In the genomic region with DNA sequence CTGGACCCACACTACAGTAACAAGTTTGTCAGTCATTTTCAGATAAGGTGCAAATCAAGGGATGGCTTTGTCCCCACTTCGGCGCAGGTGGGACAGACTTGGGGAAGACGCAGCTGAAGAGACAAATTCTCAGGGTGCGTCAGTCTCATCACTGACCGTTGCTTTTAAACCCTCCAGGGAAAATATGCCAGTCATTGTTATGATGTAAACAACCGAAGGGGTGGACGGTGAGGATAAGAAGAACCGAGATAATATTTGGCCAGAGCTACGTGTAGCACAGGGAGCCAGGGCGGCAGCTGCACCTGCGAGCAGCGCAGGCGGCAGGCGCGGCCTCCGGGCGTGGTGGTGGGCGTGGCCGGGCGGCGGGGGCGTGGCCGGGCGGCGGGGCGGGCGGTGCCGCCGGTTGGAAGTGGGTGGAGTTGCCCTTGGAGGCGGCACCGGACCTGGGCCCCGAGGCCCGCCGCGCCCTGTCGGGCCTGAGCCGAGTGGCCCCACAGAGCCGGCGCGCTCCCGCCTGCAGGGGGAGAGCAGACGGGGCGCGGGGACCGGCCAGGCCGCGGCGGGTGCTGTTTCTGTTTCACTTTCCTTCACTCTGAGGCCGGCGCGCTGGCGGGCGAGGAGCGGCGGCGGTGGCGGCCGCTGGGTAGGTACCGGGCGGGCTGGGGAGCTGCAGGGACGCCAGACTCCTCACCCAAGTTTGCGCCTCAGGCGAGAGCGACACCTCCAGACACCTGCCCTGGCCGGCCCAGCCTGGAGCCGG, we compare ENCODE assay signal across 8 cellular contexts. TPM values are rescaled to one million over a fixed set of nuclear protein-coding genes. Genes with fewer than 3 reads are reported as not detected.
A peak's percentile ranks its signal among the peaks of the same experiment; 100 is the strongest.
DNase-seq lines count a peak whose midpoint lies in the region; ATAC-seq, FAIRE-seq and TF ChIP-seq lines count a peak whose summit lies in the region.

A gene (plus strand): TSS at position 470 of the 760 bp plus-strand sequence. CDS start 2,209 bp downstream, outside the sequence.

- no peak for TF ChIP-seq CTCF in OCI-LY7 (conservative IDR thresholded peaks at IDR 0.05; ENCODE audit: low read length)

- peaks cover 22% of the 10 kb centered on the region; the same call in 1 of the 2 replicates for H3K79me2 ChIP-seq in OCI-LY7 (ENCODE audit: insufficient read depth, low read depth, low read length)

- intact Hi-C loops in OCI-LY7 (cut with micrococcal nuclease; ENCODE audit: unreplicated experiment) = loop anchor here (1.0 to 2.0 kb wide), 2 partner anchors 30 to 57 kb away; no protein-coding TSS in a partner anchor

- H3K4me3 ChIP-seq in OCI-LY7 (ENCODE audit: low read depth, low read length, poor library complexity, severe bottlenecking) (peak within 1 kb of the TSS; percentile 82), mucosa of rectum (ENCODE audit: low read length in 2 of 2) (peak within 1 kb of the TSS; percentile 85 to 94)

- peak; percentile 97 for ATAC-seq in GM21381 (IDR thresholded peaks at IDR 0.05; ENCODE audit: unreplicated experiment)

- peaks cover 34% of the 10 kb centered on the region for H3K4me1 ChIP-seq in OCI-LY7 (ENCODE audit: insufficient read depth, low read length, poor library complexity, severe bottlenecking)
- H3K4me1 ChIP-seq in mucosa of rectum (ENCODE audit: control insufficient read depth in 2 of 2, insufficient read depth in 2 of 2, low read length in 2 of 2) = peaks cover 12 to 20% of the 10 kb centered on the region in 2 donors

- H2AFZ ChIP-seq in OCI-LY7 (ENCODE audit: low read length) = peak within 1 kb of the TSS; percentile 84

- CTCF ChIA-PET in OCI-LY7 (lab: Charles Lee; ENCODE audit: unreplicated experiment) = interaction anchor here (0.5 to 0.9 kb wide), 3 partner anchors 8 to 57 kb away, joined by 3 to 8 read pairs (median 3); no protein-coding TSS in a partner anchor

- H4K20me1 ChIP-seq in OCI-LY7 (ENCODE audit: insufficient read depth, low read length) = peaks cover 10% of the 10 kb centered on the region; the same call in 1 of the 2 replicates

- peak within 1 kb of the TSS; percentile 91 for H3K4me2 ChIP-seq in OCI-LY7 (ENCODE audit: low read length)

- H3K36me3 ChIP-seq in OCI-LY7 (ENCODE audit: insufficient read depth, low read length) (peaks cover 16% of the 10 kb centered on the region), mucosa of rectum (ENCODE audit: control insufficient read depth in 2 of 2, insufficient read depth in 2 of 2, low read length in 2 of 2) (no peaks in the 10 kb centered on the region)

- no TSS peak for BruUV-seq in OCI-LY7 (replicated peaks; lab: Mats Ljungman, UMichigan)

- H3K9me2 ChIP-seq in OCI-LY7 (ENCODE audit: insufficient read depth, low read length) = no peaks in the 10 kb centered on the region

- no peaks in the 10 kb centered on the region for H3K27me3 ChIP-seq in mucosa of rectum (ENCODE audit: control insufficient read depth in 2 of 2, insufficient read depth in 2 of 2, low read length in 2 of 2)

- peak within 1 kb of the TSS; percentile 75 for H3K27ac ChIP-seq in OCI-LY7 (ENCODE audit: low read depth, low read length, poor library complexity, severe bottlenecking)
- H3K27ac ChIP-seq in epithelial cell of prostate = peak within 1 kb of the TSS; percentile 16
- H3K27ac ChIP-seq in mucosa of rectum (ENCODE audit: low read depth in 2 of 2, low read length in 2 of 2) = peak within 1 kb of the TSS; percentile 95

- H3K9me3 ChIP-seq in OCI-LY7 (ENCODE audit: low read length) (no peaks in the 10 kb centered on the region), mucosa of rectum (ENCODE audit: control insufficient read depth in 2 of 2, low read length in 2 of 2) (no peaks in the 10 kb centered on the region)

- H3K9ac ChIP-seq in mucosa of rectum (ENCODE audit: low read depth in 1 of 2, low read length in 2 of 2) = peak within 1 kb of the TSS; percentile 94

- DNase-seq in DMS 273 treated with DMSO at 0.1 percent for 48 hours (lab: John Stamatoyannopoulos, UW) (peak; percentile 51), HTR-8/SVneo (ENCODE audit: insufficient read length, low spot score) (peak; percentile 90), OCI-LY7 (ENCODE audit: low spot score) (peak; percentile 94), activated T-cell treated with anti-CD3 and anti-CD28 coated beads for 48 hours (ENCODE audit: low read depth) (peak; percentile 93), epithelial cell of prostate (ENCODE audit: low read depth, low spot score) (peak; percentile 51)
- peak; percentile 65 to 79 for DNase-seq in stimulated activated CD8-positive, alpha-beta memory T cell treated with anti-CD3 and anti-CD28 coated beads, Interleukin-4, amount 100 ng/mL, for 4 hours (ENCODE audit: low read depth in 2 of 2, low spot score in 1 of 2)

- FAIRE-seq in HTR-8/SVneo (lab: Jason Lieb, UNC) = peak; percentile 95

- POLR2A ChIA-PET in OCI-LY7 (lab: Charles Lee) = interaction anchor here (0.5 to 2.2 kb wide), 2 partner anchors 10 to 1491 kb away, joined by 4 to 12 read pairs; no protein-coding TSS in a partner anchor

RNA-seq across cellular contexts. Expression of the gene that starts here (rescaled TPM):
- 25.1 and 32.5 TPM in 2 replicates for total RNA-seq in OCI-LY7 (2014; rRNA removed; shearing (Covaris generic))
- 40.9 and 53.1 TPM in 2 replicates for total RNA-seq in OCI-LY7 (2022)

Comparison
In these comparisons a context has a peak if more than half of its experiments do, and no peak if none do; other contexts are left out.
1. Peak in every context shown above with its lines: DNase-seq, ATAC-seq, H3K4me3 ChIP-seq and H3K27ac ChIP-seq.
2. H3K27ac ChIP-seq: peak in every context shown above with its lines; median percentile 95 in mucosa of rectum; 75 in OCI-LY7; 16 in epithelial cell of prostate.